Comparison of ENCODE assay signal across 20 cellular contexts in genomic region chr2:74736589-74736988, GRCh38.
DNase-seq lines count a peak whose midpoint lies in the region; ATAC-seq, FAIRE-seq and TF ChIP-seq lines count a peak whose summit lies in the region.
"Had no signal": no experiment of that assay in that cellular context is flagged by ENCODE, and none has a peak within 500 bp of the region (broad histone marks: within the 10 kb centered on the region; RNA-seq: fewer than 3 reads in every experiment).

No MANE protein-coding gene starts in this region.

- no peak overlapping the region for H3K18ac ChIP-seq in H9 (ENCODE audit: insufficient read length, low read depth, low read length)

- H3K36me3 Mint-ChIP-seq in MCF 10A (ENCODE audit: insufficient read depth, unreplicated experiment) (no peaks in the 10 kb centered on the region), H9 (ENCODE audit: insufficient read depth in 1 of 3, low read depth in 3 of 3) (peaks cover 11 to 14% (median 12%) of the 10 kb centered on the region in 3 experiments)
- H3K36me3 Mint-ChIP-seq: CD8-positive, alpha-beta T cell had no signal

- no peak overlapping the region for H4K5ac ChIP-seq in H9 (ENCODE audit: insufficient read length, low read depth, low read length)

- H4K8ac ChIP-seq in H9 (replicated peaks; ENCODE audit: insufficient read length, low read depth, low read length) = no peak overlapping the region

- peaks cover 16% of the 10 kb centered on the region for H3K9me3 Mint-ChIP-seq in MCF 10A (ENCODE audit: unreplicated experiment)
- peaks cover 13 to 15% of the 10 kb centered on the region in 2 experiments for H3K9me3 Mint-ChIP-seq in H9

- H3T11ph ChIP-seq in H9 (ENCODE audit: low read length) = no peak overlapping the region

- no peaks in the 10 kb centered on the region for H3K79me1 ChIP-seq in H9 (ENCODE audit: insufficient read depth, low read depth, low read length, poor library complexity, severe bottlenecking)

- no peak overlapping the region for H2BK20ac ChIP-seq in H9 (ENCODE audit: low read depth, low read length, poor library complexity, severe bottlenecking)

- no peak for TF ChIP-seq EP300 in K562 (IDR thresholded peaks at IDR 0.05; ENCODE audit: low read length)

- H3K4me1 ChIP-seq in breast epithelium (no peaks in the 10 kb centered on the region), H9 (ENCODE audit: insufficient read depth, low read length) (peaks cover 12% of the 10 kb centered on the region; the same call in 1 of the 2 replicates), K562 (replicated peaks in 1 of 2; ENCODE audit: control insufficient read depth in 2 of 2, insufficient read depth in 2 of 2, low read length in 2 of 2) (no peaks in the 10 kb centered on the region)

- intact Hi-C loops in MCF 10A (cut with micrococcal nuclease) (no loop called here), breast epithelium (cut with DNase I; ENCODE audit: low total_unique reads) (no loop called here), K562 (cut with micrococcal nuclease) (no loop called here)

- TF ChIP-seq POLR2A in breast epithelium (IDR thresholded peaks at IDR 0.05) (no peak), K562 (conservative IDR thresholded peaks at IDR 0.05) (no peak)

- BruUV-seq in MCF 10A (replicated peaks; lab: Mats Ljungman, UMichigan) = no TSS peak
- no TSS peak for BruUV-seq in K562 (replicated peaks; lab: Mats Ljungman, UMichigan)

- CTCF ChIA-PET in MCF 10A (lab: Yijun Ruan, JAX) (interaction anchor here (1.1 to 1.5 kb wide), 3 partner anchors 46 to 140 kb away, joined by 3 to 4 read pairs (median 3); no protein-coding TSS in a partner anchor), K562 (lab: Yijun Ruan, JAX; ENCODE audit: low intra/inter-chr PET ratio) (no interaction called here)

- H3K27me3 ChIP-seq in breast epithelium = no peaks in the 10 kb centered on the region
- H3K27me3 ChIP-seq in H9 (ENCODE audit: insufficient read depth, low read length) = no peaks in the 10 kb centered on the region
- H3K27me3 ChIP-seq in K562 (ENCODE audit: control insufficient read depth in 2 of 2, insufficient read depth in 2 of 2, low read length in 2 of 2) = peaks cover 0 to 11% of the 10 kb centered on the region in 2 experiments; a peak in 2 of 5 replicates
- H3K27me3 ChIP-seq: BLaER1 treated with 17β-estradiol and CSF1 and Interleukin-3, amounts not matched to agents 10 nM and 100 nM had no signal

- H3K79me2 ChIP-seq in H9 (ENCODE audit: insufficient read depth, low read length) (no peaks in the 10 kb centered on the region), K562 (ENCODE audit: control insufficient read depth, insufficient read depth, low read length) (no peaks in the 10 kb centered on the region)

- H2BK15ac ChIP-seq in H9 (ENCODE audit: low read depth, low read length) = no peak overlapping the region

- no peak overlapping the region for H4K91ac ChIP-seq in H9 (ENCODE audit: insufficient read length, low read depth, low read length)

- no peak overlapping the region for H3K23ac ChIP-seq in H9 (ENCODE audit: insufficient read length, low read depth, low read length)

- TF ChIP-seq RAD21 in K562 (CRISPR knock-in tag; conservative IDR thresholded peaks at IDR 0.05 in 1 of 2, IDR thresholded peaks at IDR 0.05 in 1 of 2) = no peak

- no peak for DNase-seq in MCF 10A (ENCODE audit: unreplicated experiment)
- DNase-seq in breast epithelium (ENCODE audit: low spot score in 2 of 2) = no peak
- DNase-seq in H9 = no peak
- no peak for DNase-seq in K562 (ENCODE audit: extremely low read depth in 1 of 4, low spot score in 3 of 4)
- DNase-seq in activated CD8-positive, alpha-beta memory T cell treated with anti-CD3 and anti-CD28 coated beads, Interleukin-2, amount 50 U/mL, for 4 hours = no peak
- DNase-seq in NCI-H1436 treated with DMSO at 0.1 percent for 48 hours (lab: John Stamatoyannopoulos, UW) = no peak
- no peak for DNase-seq in stimulated activated CD4-positive, alpha-beta T cell treated with anti-CD3 and anti-CD28 coated beads, Interleukin-12 subunit alpha, Interleukin-12 subunit beta, amount 100 ng/mL, for 4 hours
- DNase-seq: 8988T; CD8-positive, alpha-beta T cell; DMS 273 treated with DMSO at 0.1 percent for 48 hours; DMS53; DND-41; EL had no signal

- H3K4me3 Mint-ChIP-seq in MCF 10A (ENCODE audit: unreplicated experiment) = no peak overlapping the region
- H3K4me3 Mint-ChIP-seq in H9 = no peak overlapping the region
- H3K4me3 Mint-ChIP-seq: B cell; CD8-positive, alpha-beta T cell had no signal

- no peak overlapping the region for H2BK120ac ChIP-seq in H9 (ENCODE audit: low read depth, low read length, poor library complexity, severe bottlenecking)

- no peak overlapping the region for H3K4ac ChIP-seq in H9 (ENCODE audit: low read depth, low read length)

- H4K20me1 ChIP-seq in H9 (ENCODE audit: control insufficient read depth, insufficient read depth, insufficient read length) (no peaks in the 10 kb centered on the region), K562 (replicated peaks; ENCODE audit: control insufficient read depth, insufficient read depth, low read length) (no peaks in the 10 kb centered on the region)
- H4K20me1 ChIP-seq: BLaER1 treated with 17β-estradiol and CSF1 and Interleukin-3, amounts not matched to agents 10 nM and 100 nM had no signal

- no peaks in the 10 kb centered on the region for H3K9me1 ChIP-seq in K562 (ENCODE audit: control insufficient read depth, insufficient read depth, low read length)

- no peak overlapping the region for H3K14ac ChIP-seq in H9 (ENCODE audit: insufficient read depth, low read length)

- H2AFZ ChIP-seq in H9 (ENCODE audit: low read length) (no peak overlapping the region), K562 (ENCODE audit: low read depth, low read length) (no peak overlapping the region)

- H3K9me3 ChIP-seq in breast epithelium (no peaks in the 10 kb centered on the region), H9 (ENCODE audit: control insufficient read depth, low read depth, low read length) (no peaks in the 10 kb centered on the region), K562 (replicated peaks; ENCODE audit: control insufficient read depth, insufficient read depth, low read depth, low read length) (no peaks in the 10 kb centered on the region)

- H3K4me1 Mint-ChIP-seq in MCF 10A (ENCODE audit: insufficient read depth, unreplicated experiment) (peaks cover 27% of the 10 kb centered on the region), H9 (peaks cover 39 to 46% of the 10 kb centered on the region in 2 experiments)
- H3K4me1 Mint-ChIP-seq: B cell had no signal

- no CpG with 5 or more reads among the region's 2 CpGs for WGBS in H9 (ENCODE audit: extremely low coverage, insufficient read length, low lambda C conversion rate)
- 3% methylated on average over 2 of the region's 2 CpGs for WGBS in K562 (ENCODE audit: insufficient coverage, low coverage, missing lambda C conversion rate)

- POLR2A ChIA-PET in MCF 10A (lab: Yijun Ruan, JAX) = interaction anchor here (0.5 kb wide), 1 partner anchor 11 kb away, joined by 3 read pairs; no protein-coding TSS in a partner anchor
- POLR2A ChIA-PET in K562 (lab: Yijun Ruan, JAX) = no interaction called here

- no peak for TF ChIP-seq CTCF in MCF 10A (IDR thresholded peaks at IDR 0.05; ENCODE audit: unreplicated experiment)
- TF ChIP-seq CTCF in breast epithelium (IDR thresholded peaks at IDR 0.05) = no peak
- no peak for TF ChIP-seq CTCF in H9 (conservative IDR thresholded peaks at IDR 0.05)
- no peak for TF ChIP-seq CTCF in K562 (IDR thresholded peaks at IDR 0.05 in 2 of 3, conservative IDR thresholded peaks at IDR 0.05 in 1 of 3; ENCODE audit: insufficient read depth in 2 of 3, low read depth in 1 of 3, low read length in 3 of 3)

- no peak overlapping the region for H3K4me3 ChIP-seq in breast epithelium
- no peak overlapping the region for H3K4me3 ChIP-seq in K562
- H3K4me3 ChIP-seq: BLaER1 treated with 17β-estradiol and CSF1 and Interleukin-3, amounts not matched to agents 10 nM and 100 nM; GM12878 had no signal

- H3K27ac ChIP-seq in breast epithelium = no peak overlapping the region
- no peak overlapping the region for H3K27ac ChIP-seq in H9 (ENCODE audit: insufficient read length, low read depth, low read length)
- H3K27ac ChIP-seq in K562 (ENCODE audit: extremely low read depth, low read depth, low read length) = no peak overlapping the region
- H3K27ac ChIP-seq: BLaER1 treated with 17β-estradiol and CSF1 and Interleukin-3, amounts not matched to agents 10 nM and 100 nM had no signal

- no peaks in the 10 kb centered on the region for H3K27me3 Mint-ChIP-seq in MCF 10A (ENCODE audit: insufficient read depth, unreplicated experiment)
- no peaks in the 10 kb centered on the region; the same call in 1 of the 2 replicates for H3K27me3 Mint-ChIP-seq in H9 (ENCODE audit: low read depth)

- no peak for ATAC-seq in K562
- ATAC-seq: CD8-positive, alpha-beta T cell; GM12878; HCT116 had no signal

- in situ Hi-C loops in K562 (cut with MboI) = no loop called here

- H3K4me2 ChIP-seq in H9 (ENCODE audit: insufficient read depth, insufficient read length, low read length) (no peak overlapping the region), K562 (ENCODE audit: insufficient read depth, low read length) (no peak overlapping the region)
- H3K4me2 ChIP-seq: BLaER1 treated with 17β-estradiol and CSF1 and Interleukin-3, amounts not matched to agents 10 nM and 100 nM had no signal

- no peak overlapping the region for H2AK5ac ChIP-seq in H9 (ENCODE audit: insufficient read length, low read length)

- H3K9ac ChIP-seq in H9 (ENCODE audit: extremely low read depth, insufficient read length, low read length) (no peak overlapping the region), K562 (ENCODE audit: insufficient read depth in 1 of 2, low read depth in 2 of 2, low read length in 2 of 2) (no peak overlapping the region)
- H3K9ac ChIP-seq: BLaER1 treated with 17β-estradiol and CSF1 and Interleukin-3, amounts not matched to agents 10 nM and 100 nM had no signal

- FAIRE-seq in K562 (lab: Jason Lieb, UNC) = no peak
- FAIRE-seq: GM12878, GM19239, H54, HTR-8/SVneo had no signal

- H3K27ac Mint-ChIP-seq in MCF 10A (ENCODE audit: low read depth, unreplicated experiment) (peak overlapping the region; percentile 7), H9 (peak overlapping the region in 2 of 3 experiments; percentile 3 to 66; a peak in 1 of 7 replicates)
- H3K27ac Mint-ChIP-seq: B cell; CD8-positive, alpha-beta T cell had no signal

- H2BK12ac ChIP-seq in H9 (ENCODE audit: insufficient read length, low read depth, low read length) = no peak overlapping the region

- H3K56ac ChIP-seq in H9 (ENCODE audit: insufficient read length, low read depth, low read length) = no peak overlapping the region

- H2BK5ac ChIP-seq in H9 (ENCODE audit: insufficient read length, low read length) = no peak overlapping the region

- H3K23me2 ChIP-seq in H9 (ENCODE audit: insufficient read length, low read depth, low read length, poor library complexity, severe bottlenecking) = no peaks in the 10 kb centered on the region

- H3K36me3 ChIP-seq in breast epithelium = no peaks in the 10 kb centered on the region
- no peaks in the 10 kb centered on the region for H3K36me3 ChIP-seq in K562 (ENCODE audit: control insufficient read depth, insufficient read depth, low read length)
